ENCODE assay signal across 25 cellular contexts in the genomic region with DNA sequence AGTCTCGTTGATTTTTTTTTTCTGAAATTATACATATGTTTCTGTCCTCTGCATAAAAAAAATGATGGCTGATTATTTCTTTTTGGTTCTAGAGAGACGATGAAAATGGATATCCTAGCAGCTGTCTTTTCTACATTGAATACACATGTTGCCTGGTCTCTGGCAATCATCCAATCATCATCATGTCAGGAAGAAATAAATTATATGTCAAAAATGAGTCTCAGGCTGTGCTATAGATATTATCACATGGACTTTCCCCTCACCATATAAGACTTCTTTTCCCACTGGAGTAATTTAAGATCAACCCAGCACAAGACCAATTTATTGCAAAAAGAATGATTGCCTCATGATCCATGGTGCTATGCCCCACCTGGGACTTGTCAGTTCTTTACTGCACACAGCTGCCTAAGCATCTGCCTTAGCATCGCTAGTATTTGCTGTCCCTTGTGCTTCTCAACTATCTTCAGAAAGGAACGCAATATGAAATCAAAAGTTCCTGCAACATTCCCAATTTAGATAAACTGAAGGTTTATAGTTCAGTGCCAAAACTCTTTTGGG.
DNase-seq lines count a peak whose midpoint lies in the region; ATAC-seq and TF ChIP-seq lines count a peak whose summit lies in the region.
"Had no signal": no experiment of that assay in that cellular context is flagged by ENCODE, and none has a peak within 500 bp of the region (broad histone marks: within the 10 kb centered on the region; RNA-seq: fewer than 3 reads in every experiment).

No MANE protein-coding gene starts in this region.

- TF ChIP-seq CTCF in glutamatergic neuron (IDR thresholded peaks at IDR 0.05; ENCODE audit: partially characterized antibody, unreplicated experiment), result no peak

- peaks cover 9% of the 10 kb centered on the region for H3K4me1 Mint-ChIP-seq in glutamatergic neuron (ENCODE audit: low read depth, unreplicated experiment)
- H3K4me1 Mint-ChIP-seq: central memory CD8-positive, alpha-beta T cell; T-helper 17 cell had no signal

- H3K27me3 Mint-ChIP-seq in glutamatergic neuron (ENCODE audit: unreplicated experiment), result no peaks in the 10 kb centered on the region
- H3K27me3 Mint-ChIP-seq: central memory CD8-positive, alpha-beta T cell; progenitor cell of endocrine pancreas; stimulated activated naive CD8-positive, alpha-beta T cell treated with anti-CD3 and anti-CD28 coated beads, Interleukin-15, Interleukin-2, amounts not matched to agents 100 ng/mL and 50 ng/mL, for 24 hours; T-helper 17 cell had no signal

- H3K27ac Mint-ChIP-seq in glutamatergic neuron (ENCODE audit: unreplicated experiment), result peak overlapping the region; percentile 19
- H3K27ac Mint-ChIP-seq: activated CD8-positive, alpha-beta T cell treated with anti-CD3 and anti-CD28 coated beads, Interleukin-2, amount 10 ng/mL, durations not matched to agents 7 days and 5 days; progenitor cell of endocrine pancreas; stimulated activated naive CD8-positive, alpha-beta T cell treated with anti-CD3 and anti-CD28 coated beads, Interleukin-15, Interleukin-2, amounts not matched to agents 100 ng/mL and 50 ng/mL, for 24 hours; T-helper 17 cell had no signal

- no peak overlapping the region for H3K4me3 Mint-ChIP-seq in glutamatergic neuron (ENCODE audit: unreplicated experiment)
- H3K4me3 Mint-ChIP-seq: activated CD8-positive, alpha-beta T cell treated with anti-CD3 and anti-CD28 coated beads, Interleukin-2, amount 10 ng/mL, durations not matched to agents 7 days and 5 days; central memory CD8-positive, alpha-beta T cell; stimulated activated naive CD8-positive, alpha-beta T cell treated with anti-CD3 and anti-CD28 coated beads, Interleukin-15, Interleukin-2, amounts not matched to agents 100 ng/mL and 50 ng/mL, for 24 hours; T-helper 17 cell had no signal

- DNase-seq in COR-L47 (lab: John Stamatoyannopoulos, UW) (peak; percentile 54), NCI-H1092 (lab: John Stamatoyannopoulos, UW) (peak; percentile 1), NCI-H2227 (lab: John Stamatoyannopoulos, UW; ENCODE audit: unreplicated experiment) (peak; percentile 27), glutamatergic neuron (no peak), NCI-H187 treated with DMSO at 0.1 percent for 48 hours (lab: John Stamatoyannopoulos, UW) (no peak)
- no peak for DNase-seq in stimulated activated naive CD4-positive, alpha-beta T cell (lab: John Stamatoyannopoulos, UW)
- DNase-seq: activated CD4-positive, alpha-beta T cell treated with anti-CD3 and anti-CD28 coated beads for 1 hour; activated CD8-positive, alpha-beta T cell treated with anti-CD3 and anti-CD28 coated beads, Interleukin-2, amount 10 ng/mL, durations not matched to agents 7 days and 5 days; activated effector memory CD4-positive, alpha-beta T cell treated with anti-CD3 and anti-CD28 coated beads, Interleukin-2, amount 50 U/mL, for 16 hours; activated T-cell treated with anti-CD3 and anti-CD28 coated beads for 4 hours; dermis blood vessel endothelial cell; GOT3; kidney; MM.1S; mucosa of descending colon; NK-92 treated with Interleukin-12 subunit alpha and Interleukin-12 subunit beta, amount 100 ng/mL, for 24 hours; sigmoid colon; stimulated activated CD4-positive, alpha-beta T cell treated with anti-CD3 and anti-CD28 coated beads, Interleukin-15, amount 100 ng/mL, for 24 hours; T-helper 17 cell had no signal

- H3K9me3 Mint-ChIP-seq in glutamatergic neuron (ENCODE audit: unreplicated experiment), result peaks cover 4% of the 10 kb centered on the region
- H3K9me3 Mint-ChIP-seq: stimulated activated naive CD8-positive, alpha-beta T cell treated with anti-CD3 and anti-CD28 coated beads, Interleukin-15, Interleukin-2, amounts not matched to agents 100 ng/mL and 50 ng/mL, for 24 hours had no signal

- ATAC-seq in HG03378 (IDR thresholded peaks at IDR 0.05; ENCODE audit: unreplicated experiment), result no peak
- ATAC-seq: activated CD8-positive, alpha-beta T cell treated with anti-CD3 and anti-CD28 coated beads, Interleukin-2, amount 10 ng/mL, durations not matched to agents 7 days and 5 days; GM12878; mucosa of descending colon; Panc1; T-helper 17 cell had no signal

- H3K36me3 Mint-ChIP-seq in glutamatergic neuron (ENCODE audit: unreplicated experiment), result no peaks in the 10 kb centered on the region

Comparison
In these comparisons a context has a peak if more than half of its experiments do, and no peak if none do; other contexts are left out.
1. DNase-seq: peak in COR-L47 (single experiment), NCI-H1092 (single experiment) and NCI-H2227 (single experiment); none in glutamatergic neuron (single experiment), NCI-H187 treated with DMSO at 0.1 percent for 48 hours (single experiment) and stimulated activated naive CD4-positive, alpha-beta T cell (0 of 6).